1 cellular context compared by ENCODE assay signal in genomic region chr4:38904090-38904666, GRCh38.
TF ChIP-seq lines count a peak whose summit lies in the region.

No MANE protein-coding gene starts in this region.

TF ChIP-seq in HepG2, 621 proteins besides CTCF, POLR2A, EP300 and RAD21 (continues in another document):
- TF ChIP-seq AHDC1 (CRISPR knock-in tag; IDR thresholded peaks at IDR 0.05; ENCODE audit: borderline replicate concordance), result peak; percentile 61; the same call in 1 of the 2 replicates
- 0 out of 2 replicates have a peak, but pooled peaks have one; percentile 24 for TF ChIP-seq HMGXB3 (CRISPR knock-in tag; IDR thresholded peaks at IDR 0.05; ENCODE audit: borderline replicate concordance)
- TF ChIP-seq ZFP36L1 (CRISPR knock-in tag; IDR thresholded peaks at IDR 0.05), result peak; percentile 55; the same call in 1 of the 2 replicates
- no peak for TF ChIP-seq ZNF83 (CRISPR knock-in tag; IDR thresholded peaks at IDR 0.05; ENCODE audit: borderline replicate concordance)
- no peak for TF ChIP-seq PAF1 (CRISPR knock-in tag; IDR thresholded peaks at IDR 0.05)
- peak; percentile 94 for TF ChIP-seq RXRB (CRISPR knock-in tag; IDR thresholded peaks at IDR 0.05; ENCODE audit: borderline replicate concordance)
- TF ChIP-seq NR2F6 (IDR thresholded peaks at IDR 0.05), result peak; percentile 95
- TF ChIP-seq NR2F6 (CRISPR knock-in tag; IDR thresholded peaks at IDR 0.05), result peak; percentile 95
- TF ChIP-seq ARID3A (IDR thresholded peaks at IDR 0.05; ENCODE audit: low read depth, low read length), result 0 out of 2 replicates have a peak, but pooled peaks have one; percentile 77
- peak; percentile 43 for TF ChIP-seq XRCC5 (optimal IDR thresholded peaks at IDR 0.05; ENCODE audit: low read length)
- TF ChIP-seq RBAK (CRISPR knock-in tag; IDR thresholded peaks at IDR 0.05), result no peak
- 0 out of 2 replicates have a peak, but pooled peaks have one; percentile 14 for TF ChIP-seq ZNF614 (CRISPR knock-in tag; IDR thresholded peaks at IDR 0.05; ENCODE audit: borderline replicate concordance)
- no peak for TF ChIP-seq ZNF790 (CRISPR knock-in tag; IDR thresholded peaks at IDR 0.05; ENCODE audit: borderline replicate concordance)
- no peak for TF ChIP-seq KLF6 (CRISPR knock-in tag; IDR thresholded peaks at IDR 0.05)
- TF ChIP-seq NR3C1 (CRISPR knock-in tag; IDR thresholded peaks at IDR 0.05), result no peak
- peak; percentile 50; the same call in 1 of the 2 replicates for TF ChIP-seq KMT2B (CRISPR knock-in tag; IDR thresholded peaks at IDR 0.05)
- TF ChIP-seq AKNA (CRISPR knock-in tag; IDR thresholded peaks at IDR 0.05; ENCODE audit: borderline replicate concordance), result no peak
- no peak for TF ChIP-seq PRDM4 (CRISPR knock-in tag; IDR thresholded peaks at IDR 0.05; ENCODE audit: borderline replicate concordance)
- TF ChIP-seq SSRP1 (CRISPR knock-in tag; IDR thresholded peaks at IDR 0.05), result no peak
- no peak for TF ChIP-seq ZNF101 (CRISPR knock-in tag; IDR thresholded peaks at IDR 0.05; ENCODE audit: borderline replicate concordance, low read depth)
- TF ChIP-seq ZGPAT (CRISPR knock-in tag; IDR thresholded peaks at IDR 0.05), result 0 out of 2 replicates have a peak, but pooled peaks have one; percentile 33
- peak; percentile 57; the same call in 1 of the 2 replicates for TF ChIP-seq RXRA (CRISPR knock-in tag; IDR thresholded peaks at IDR 0.05)
- peak in 1 of 2 experiments; percentile 64; a peak in 1 of 4 replicates for TF ChIP-seq KLF16 (CRISPR knock-in tag; IDR thresholded peaks at IDR 0.05)
- peak; percentile 39; the same call in 1 of the 2 replicates for TF ChIP-seq SALL1 (CRISPR knock-in tag; IDR thresholded peaks at IDR 0.05)
- peak; percentile 13; the same call in 1 of the 2 replicates for TF ChIP-seq HOMEZ (CRISPR knock-in tag; IDR thresholded peaks at IDR 0.05; ENCODE audit: low read depth)
- TF ChIP-seq ELF4 (CRISPR knock-in tag; IDR thresholded peaks at IDR 0.05; ENCODE audit: borderline replicate concordance), result no peak
- no peak for TF ChIP-seq SMAD1 (CRISPR knock-in tag; IDR thresholded peaks at IDR 0.05; ENCODE audit: borderline replicate concordance, low read depth)
- TF ChIP-seq ISL2 (CRISPR knock-in tag; IDR thresholded peaks at IDR 0.05), result no peak
- TF ChIP-seq ZFP37 (CRISPR knock-in tag; IDR thresholded peaks at IDR 0.05; ENCODE audit: borderline replicate concordance), result no peak
- TF ChIP-seq TCF12 (IDR thresholded peaks at IDR 0.05), result no peak
- no peak for TF ChIP-seq TCF12 (CRISPR knock-in tag; IDR thresholded peaks at IDR 0.05)
- TF ChIP-seq GATA4 (IDR thresholded peaks at IDR 0.05; ENCODE audit: borderline replicate concordance, low read depth), result no peak
- TF ChIP-seq MEIS1 (CRISPR knock-in tag; IDR thresholded peaks at IDR 0.05; ENCODE audit: borderline replicate concordance), result 0 out of 2 replicates have a peak, but pooled peaks have one; percentile 27
- no peak for TF ChIP-seq TBX3 (IDR thresholded peaks at IDR 0.05; ENCODE audit: borderline replicate concordance)
- no peak for TF ChIP-seq THYN1 (CRISPR knock-in tag; IDR thresholded peaks at IDR 0.05; ENCODE audit: borderline replicate concordance, low read depth)
- TF ChIP-seq HMG20A (CRISPR knock-in tag; IDR thresholded peaks at IDR 0.05; ENCODE audit: borderline replicate concordance), result peak; percentile 68; the same call in 1 of the 2 replicates
- TF ChIP-seq CEBPG (CRISPR knock-in tag; IDR thresholded peaks at IDR 0.05), result 0 out of 2 replicates have a peak, but pooled peaks have one; percentile 34
